8 cellular contexts compared by ENCODE assay signal in the genomic region with DNA sequence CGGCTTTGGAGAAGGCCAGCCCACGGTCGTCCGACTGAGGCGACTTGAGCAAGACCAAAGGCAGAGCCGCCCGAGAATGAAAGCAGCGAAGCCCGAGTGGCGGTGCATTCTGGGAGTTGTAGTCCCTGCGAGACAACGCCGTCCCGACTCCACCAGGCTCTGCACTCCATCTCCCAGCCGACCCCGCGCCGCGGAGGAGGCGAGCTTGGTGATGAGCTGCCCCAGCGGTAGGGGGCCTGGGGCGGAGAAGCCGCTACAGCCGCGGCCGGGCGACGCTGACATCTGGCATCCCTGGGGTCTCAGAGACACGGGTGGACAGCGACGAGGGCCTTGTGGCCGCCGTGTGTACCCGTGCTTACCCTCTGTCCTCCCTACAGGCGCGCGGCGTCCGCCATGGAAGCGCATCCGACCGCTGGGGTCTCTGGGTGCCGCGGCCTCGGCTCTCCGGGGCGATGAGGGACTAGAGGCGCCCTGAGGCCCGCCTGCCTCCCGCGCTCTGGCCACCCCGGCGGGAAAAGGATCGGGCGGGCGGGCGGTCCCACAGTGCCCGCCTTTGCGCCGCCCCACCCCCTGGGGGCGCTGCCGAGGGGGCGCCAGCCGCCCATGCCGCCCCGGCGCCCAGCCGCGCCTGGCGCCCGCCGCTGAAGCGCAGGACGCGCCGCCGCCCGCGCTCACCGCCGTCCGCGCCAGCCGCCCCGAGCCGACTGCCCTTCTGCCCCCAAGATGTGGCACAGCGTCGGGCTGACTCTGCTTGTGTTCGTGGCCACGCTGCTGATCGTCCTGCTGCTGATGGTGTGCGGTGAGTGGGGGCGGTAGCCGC. TPM values are rescaled to one million over a fixed set of nuclear protein-coding genes. Genes with fewer than 3 reads are reported as not detected.
DNase-seq lines count a peak whose midpoint lies in the region; ATAC-seq and TF ChIP-seq lines count a peak whose summit lies in the region.

A gene (plus strand): TSS at position 244 of the 820 bp plus-strand sequence. CDS start 480 bp downstream, at position 724.

- peak; percentile 94 for DNase-seq in AG09319 (ENCODE audit: extremely low read depth, low read depth)
- peak; percentile 97 for DNase-seq in NCI-H226
- DNase-seq in WTC11 (ENCODE audit: low spot score) = peak; percentile 98
- DNase-seq in cardiac fibroblast (ENCODE audit: low read depth in 2 of 2) = peak; percentile 99
- peak; percentile 97 for DNase-seq in iPS-NIHi7 (ENCODE audit: extremely low spot score)
- peak; percentile 95 for DNase-seq in smooth muscle cell of the brain vasculature (ENCODE audit: low read depth, low spot score)

- TF ChIP-seq POLR2A in GM18951 (IDR thresholded peaks at IDR 0.05; ENCODE audit: extremely low read depth, insufficient read depth, insufficient read length) = peak; percentile 74

- POLR2A ChIA-PET in WTC11 (lab: Charles Lee) = interaction anchor here (0.6 kb wide), 1 partner anchor 36 kb away, joined by 5 read pairs; no protein-coding TSS in a partner anchor

- peaks cover 2% of the 10 kb centered on the region; the same call in 1 of the 2 replicates for H3K36me3 Mint-ChIP-seq in WTC11

- H3K4me3 ChIP-seq in cardiac fibroblast (replicated peaks in 1 of 2; ENCODE audit: low read depth in 2 of 2, low read length in 2 of 2) = peak within 1 kb of the TSS; percentile 98 to 99

- in situ Hi-C loops in GM18951 (cut with MboI; ENCODE audit: low sequenced_read_pairs, unreplicated experiment) = no loop called here

- CTCF ChIA-PET in WTC11 (lab: Charles Lee) = interaction anchor here (0.6 to 1.6 kb wide), 7 partner anchors 11 to 139 kb away, joined by 3 to 9 read pairs (median 3); no protein-coding TSS in a partner anchor

- H3K4me3 Mint-ChIP-seq in WTC11 = peak within 1 kb of the TSS; percentile 93

- H3K27ac Mint-ChIP-seq in WTC11 = peak within 1 kb of the TSS; percentile 98

- H3K4me1 Mint-ChIP-seq in WTC11 = peaks cover 25% of the 10 kb centered on the region

- H3K27me3 Mint-ChIP-seq in WTC11 (ENCODE audit: low read depth) = no peaks in the 10 kb centered on the region; the same call in 1 of the 2 replicates

- no peaks in the 10 kb centered on the region for H3K9me3 Mint-ChIP-seq in WTC11

- peak; percentile 88 for ATAC-seq in HG03196 (IDR thresholded peaks at IDR 0.05; ENCODE audit: unreplicated experiment)
- peak; percentile 94 for ATAC-seq in WTC11

- TF ChIP-seq CTCF in AG09319 (IDR thresholded peaks at IDR 0.05; ENCODE audit: low read depth, low read length) (peak; percentile 18), WTC11 (IDR thresholded peaks at IDR 0.05) (peak; percentile 44; the same call in 1 of the 2 replicates), cardiac fibroblast (IDR thresholded peaks at IDR 0.05; ENCODE audit: low read depth, low read length) (peak; percentile 34)

TF ChIP-seq in WTC11, 78 proteins besides CTCF, POLR2A, EP300 and RAD21 (continues in another document):
- 0 out of 2 replicates have a peak, but pooled peaks have one; percentile 24 for TF ChIP-seq NFYB (CRISPR knock-in tag; conservative IDR thresholded peaks at IDR 0.05; ENCODE audit: low read depth)
- TF ChIP-seq KAT7 (CRISPR knock-in tag; IDR thresholded peaks at IDR 0.05; ENCODE audit: borderline replicate concordance) = 0 out of 2 replicates have a peak, but pooled peaks have one; percentile 9
- peak; percentile 10; the same call in 1 of the 2 replicates for TF ChIP-seq FOXP1 (CRISPR knock-in tag; IDR thresholded peaks at IDR 0.05; ENCODE audit: borderline replicate concordance)
- TF ChIP-seq, protein P1, sequence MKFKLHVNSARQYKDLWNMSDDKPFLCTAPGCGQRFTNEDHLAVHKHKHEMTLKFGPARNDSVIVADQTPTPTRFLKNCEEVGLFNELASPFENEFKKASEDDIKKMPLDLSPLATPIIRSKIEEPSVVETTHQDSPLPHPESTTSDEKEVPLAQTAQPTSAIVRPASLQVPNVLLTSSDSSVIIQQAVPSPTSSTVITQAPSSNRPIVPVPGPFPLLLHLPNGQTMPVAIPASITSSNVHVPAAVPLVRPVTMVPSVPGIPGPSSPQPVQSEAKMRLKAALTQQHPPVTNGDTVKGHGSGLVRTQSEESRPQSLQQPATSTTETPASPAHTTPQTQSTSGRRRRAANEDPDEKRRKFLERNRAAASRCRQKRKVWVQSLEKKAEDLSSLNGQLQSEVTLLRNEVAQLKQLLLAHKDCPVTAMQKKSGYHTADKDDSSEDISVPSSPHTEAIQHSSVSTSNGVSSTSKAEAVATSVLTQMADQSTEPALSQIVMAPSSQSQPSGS (CRISPR knock-in tag; IDR thresholded peaks at IDR 0.05; ENCODE audit: borderline replicate concordance, low read depth) = no peak
- TF ChIP-seq, protein P2, sequence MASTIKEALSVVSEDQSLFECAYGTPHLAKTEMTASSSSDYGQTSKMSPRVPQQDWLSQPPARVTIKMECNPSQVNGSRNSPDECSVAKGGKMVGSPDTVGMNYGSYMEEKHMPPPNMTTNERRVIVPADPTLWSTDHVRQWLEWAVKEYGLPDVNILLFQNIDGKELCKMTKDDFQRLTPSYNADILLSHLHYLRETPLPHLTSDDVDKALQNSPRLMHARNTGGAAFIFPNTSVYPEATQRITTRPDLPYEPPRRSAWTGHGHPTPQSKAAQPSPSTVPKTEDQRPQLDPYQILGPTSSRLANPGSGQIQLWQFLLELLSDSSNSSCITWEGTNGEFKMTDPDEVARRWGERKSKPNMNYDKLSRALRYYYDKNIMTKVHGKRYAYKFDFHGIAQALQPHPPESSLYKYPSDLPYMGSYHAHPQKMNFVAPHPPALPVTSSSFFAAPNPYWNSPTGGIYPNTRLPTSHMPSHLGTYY (CRISPR knock-in tag; IDR thresholded peaks at IDR 0.05) = no peak
- no peak for TF ChIP-seq ZNF671 (CRISPR knock-in tag; IDR thresholded peaks at IDR 0.05)
- TF ChIP-seq, protein P3, sequence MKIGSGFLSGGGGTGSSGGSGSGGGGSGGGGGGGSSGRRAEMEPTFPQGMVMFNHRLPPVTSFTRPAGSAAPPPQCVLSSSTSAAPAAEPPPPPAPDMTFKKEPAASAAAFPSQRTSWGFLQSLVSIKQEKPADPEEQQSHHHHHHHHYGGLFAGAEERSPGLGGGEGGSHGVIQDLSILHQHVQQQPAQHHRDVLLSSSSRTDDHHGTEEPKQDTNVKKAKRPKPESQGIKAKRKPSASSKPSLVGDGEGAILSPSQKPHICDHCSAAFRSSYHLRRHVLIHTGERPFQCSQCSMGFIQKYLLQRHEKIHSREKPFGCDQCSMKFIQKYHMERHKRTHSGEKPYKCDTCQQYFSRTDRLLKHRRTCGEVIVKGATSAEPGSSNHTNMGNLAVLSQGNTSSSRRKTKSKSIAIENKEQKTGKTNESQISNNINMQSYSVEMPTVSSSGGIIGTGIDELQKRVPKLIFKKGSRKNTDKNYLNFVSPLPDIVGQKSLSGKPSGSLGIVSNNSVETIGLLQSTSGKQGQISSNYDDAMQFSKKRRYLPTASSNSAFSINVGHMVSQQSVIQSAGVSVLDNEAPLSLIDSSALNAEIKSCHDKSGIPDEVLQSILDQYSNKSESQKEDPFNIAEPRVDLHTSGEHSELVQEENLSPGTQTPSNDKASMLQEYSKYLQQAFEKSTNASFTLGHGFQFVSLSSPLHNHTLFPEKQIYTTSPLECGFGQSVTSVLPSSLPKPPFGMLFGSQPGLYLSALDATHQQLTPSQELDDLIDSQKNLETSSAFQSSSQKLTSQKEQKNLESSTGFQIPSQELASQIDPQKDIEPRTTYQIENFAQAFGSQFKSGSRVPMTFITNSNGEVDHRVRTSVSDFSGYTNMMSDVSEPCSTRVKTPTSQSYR (CRISPR knock-in tag; IDR thresholded peaks at IDR 0.05) = no peak
- TF ChIP-seq CREM (CRISPR knock-in tag; IDR thresholded peaks at IDR 0.05) = no peak
- TF ChIP-seq, protein P4, sequence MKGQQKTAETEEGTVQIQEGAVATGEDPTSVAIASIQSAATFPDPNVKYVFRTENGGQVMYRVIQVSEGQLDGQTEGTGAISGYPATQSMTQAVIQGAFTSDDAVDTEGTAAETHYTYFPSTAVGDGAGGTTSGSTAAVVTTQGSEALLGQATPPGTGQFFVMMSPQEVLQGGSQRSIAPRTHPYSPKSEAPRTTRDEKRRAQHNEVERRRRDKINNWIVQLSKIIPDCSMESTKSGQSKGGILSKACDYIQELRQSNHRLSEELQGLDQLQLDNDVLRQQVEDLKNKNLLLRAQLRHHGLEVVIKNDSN (CRISPR knock-in tag; IDR thresholded peaks at IDR 0.05) = no peak; the same call in 1 of the 2 replicates
- no peak for TF ChIP-seq JUN (CRISPR knock-in tag; IDR thresholded peaks at IDR 0.05)
- TF ChIP-seq, protein P5, sequence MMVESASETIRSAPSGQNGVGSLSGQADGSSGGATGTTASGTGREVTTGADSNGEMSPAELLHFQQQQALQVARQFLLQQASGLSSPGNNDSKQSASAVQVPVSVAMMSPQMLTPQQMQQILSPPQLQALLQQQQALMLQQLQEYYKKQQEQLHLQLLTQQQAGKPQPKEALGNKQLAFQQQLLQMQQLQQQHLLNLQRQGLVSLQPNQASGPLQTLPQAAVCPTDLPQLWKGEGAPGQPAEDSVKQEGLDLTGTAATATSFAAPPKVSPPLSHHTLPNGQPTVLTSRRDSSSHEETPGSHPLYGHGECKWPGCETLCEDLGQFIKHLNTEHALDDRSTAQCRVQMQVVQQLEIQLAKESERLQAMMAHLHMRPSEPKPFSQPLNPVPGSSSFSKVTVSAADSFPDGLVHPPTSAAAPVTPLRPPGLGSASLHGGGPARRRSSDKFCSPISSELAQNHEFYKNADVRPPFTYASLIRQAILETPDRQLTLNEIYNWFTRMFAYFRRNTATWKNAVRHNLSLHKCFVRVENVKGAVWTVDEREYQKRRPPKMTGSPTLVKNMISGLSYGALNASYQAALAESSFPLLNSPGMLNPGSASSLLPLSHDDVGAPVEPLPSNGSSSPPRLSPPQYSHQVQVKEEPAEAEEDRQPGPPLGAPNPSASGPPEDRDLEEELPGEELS (CRISPR knock-in tag; IDR thresholded peaks at IDR 0.05) = no peak

RNA-seq across cellular contexts. Expression of the gene that starts here (rescaled TPM):
- total RNA-seq in WTC11 (2021) = 7.2 to 9.7 TPM (median 7.4 TPM) in 3 replicates

Comparison
In these comparisons a context has a peak if more than half of its experiments do, and no peak if none do; other contexts are left out.
1. Peak in every context shown above with its lines: DNase-seq, ATAC-seq and H3K4me3 ChIP-seq.